In genomic region chr1:154755858-154756730, GRCh38 we compare ENCODE assay signal across 1 cellular context.
TF ChIP-seq lines count a peak whose summit lies in the region.

No MANE protein-coding gene starts in this region.

TF ChIP-seq in WTC11, 78 proteins besides CTCF, POLR2A, EP300 and RAD21 (continued from another document):
- TF ChIP-seq STAT6 (CRISPR knock-in tag; conservative IDR thresholded peaks at IDR 0.05; ENCODE audit: low read depth), result no peak
